Comparison of ENCODE assay signal across 20 cellular contexts in genomic region chr2:125870746-125871145, GRCh38.
DNase-seq lines count a peak whose midpoint lies in the region; ATAC-seq and TF ChIP-seq lines count a peak whose summit lies in the region.
"Had no signal": no experiment of that assay in that cellular context is flagged by ENCODE, and none has a peak within 500 bp of the region (broad histone marks: within the 10 kb centered on the region; RNA-seq: fewer than 3 reads in every experiment).

No MANE protein-coding gene starts in this region.

- H4K8ac ChIP-seq in trophoblast cell (ENCODE audit: low read depth, low read length): no peak overlapping the region

- no peak overlapping the region for H3K27ac Mint-ChIP-seq in Calu3 (ENCODE audit: unreplicated experiment)
- H3K27ac Mint-ChIP-seq: CD4-positive, alpha-beta T cell; CD8-positive, alpha-beta T cell had no signal

- no peak overlapping the region for H2AFZ ChIP-seq in trophoblast cell (ENCODE audit: insufficient read depth, low read length, poor library complexity)

- H2AK5ac ChIP-seq in trophoblast cell (ENCODE audit: low read length): no peak overlapping the region

- no peak overlapping the region for H3K18ac ChIP-seq in trophoblast cell (ENCODE audit: low read length)

- intact Hi-C loops in Calu3 (cut with micrococcal nuclease; ENCODE audit: unreplicated experiment): no loop called here

- no peaks in the 10 kb centered on the region for H3K27me3 Mint-ChIP-seq in Calu3 (ENCODE audit: unreplicated experiment)
- H3K27me3 Mint-ChIP-seq: CD4-positive, alpha-beta T cell had no signal

- no peak for ATAC-seq in HG03354 (IDR thresholded peaks at IDR 0.05; ENCODE audit: poor library complexity, severe bottlenecking, unreplicated experiment)
- ATAC-seq: CD8-positive, alpha-beta T cell; GM12878 had no signal

- no peaks in the 10 kb centered on the region for H3K4me1 Mint-ChIP-seq in Calu3 (ENCODE audit: low read depth, unreplicated experiment)

- no peak overlapping the region for H3K4ac ChIP-seq in trophoblast cell (ENCODE audit: low read depth, low read length)

- H2BK5ac ChIP-seq in trophoblast cell (ENCODE audit: low read depth, low read length, poor library complexity): peak overlapping the region; percentile 52

- H3K36me3 ChIP-seq in trophoblast cell (ENCODE audit: control insufficient read depth in 1 of 2, insufficient read depth in 2 of 2, low read length in 2 of 2): no peaks in the 10 kb centered on the region
- H3K36me3 ChIP-seq: BLaER1 treated with 17β-estradiol and CSF1 and Interleukin-3, amounts not matched to agents 10 nM and 100 nM had no signal

- H3K4me3 Mint-ChIP-seq in Calu3 (ENCODE audit: low read depth, unreplicated experiment): no peak overlapping the region
- H3K4me3 Mint-ChIP-seq: CD4-positive, alpha-beta T cell; CD8-positive, alpha-beta T cell had no signal

- H3K4me3 ChIP-seq in trophoblast cell (ENCODE audit: low read depth, low read length): no peak overlapping the region
- H3K4me3 ChIP-seq: BLaER1 treated with 17β-estradiol and CSF1 and Interleukin-3, amounts not matched to agents 10 nM and 100 nM; GM12878 had no signal

- no peak overlapping the region for H3K9ac ChIP-seq in trophoblast cell (ENCODE audit: low read length)
- H3K9ac ChIP-seq: BLaER1 treated with 17β-estradiol and CSF1 and Interleukin-3, amounts not matched to agents 10 nM and 100 nM had no signal

- H3K79me1 ChIP-seq in trophoblast cell (ENCODE audit: low read length): peaks cover 8% of the 10 kb centered on the region

- H4K12ac ChIP-seq in trophoblast cell (ENCODE audit: low read depth, low read length): no peak overlapping the region

- no TSS peak for BruUV-seq in Calu3 (replicated peaks; lab: Mats Ljungman, UMichigan)

- H3K36me3 Mint-ChIP-seq in Calu3 (ENCODE audit: insufficient read depth, unreplicated experiment): no peaks in the 10 kb centered on the region
- H3K36me3 Mint-ChIP-seq: CD8-positive, alpha-beta T cell had no signal

- peak overlapping the region; percentile 31 for H2BK120ac ChIP-seq in trophoblast cell (ENCODE audit: insufficient read depth, low read length, poor library complexity)

- no peak overlapping the region for H4K91ac ChIP-seq in trophoblast cell (ENCODE audit: low read depth, low read length)

- peak; percentile 21 for DNase-seq in ELF-1 (ENCODE audit: low read depth, low spot score)
- peak; percentile 73 for DNase-seq in SK-N-DZ (ENCODE audit: low spot score)
- peak in 1 of 2 donors; percentile 6 for DNase-seq in trophoblast cell
- DNase-seq in Calu3: no peak
- DNase-seq in NCI-H1048 (lab: John Stamatoyannopoulos, UW): no peak
- DNase-seq: 8988T; ACHN; Caco-2; CD4-positive, alpha-beta T cell; CD8-positive, alpha-beta T cell; DMS 273 treated with DMSO at 0.1 percent for 48 hours; DMS153; DMS53; DMS79; DND-41; GDM1 had no signal

- CTCF ChIA-PET in Calu3 (lab: Charles Lee): no interaction called here

- peak overlapping the region; percentile 36 for H2BK12ac ChIP-seq in trophoblast cell (ENCODE audit: low read length)

- no peaks in the 10 kb centered on the region for H3K27me3 ChIP-seq in trophoblast cell (ENCODE audit: insufficient read depth, low read length)
- H3K27me3 ChIP-seq: BLaER1 treated with 17β-estradiol and CSF1 and Interleukin-3, amounts not matched to agents 10 nM and 100 nM had no signal

- no CpG with 5 or more reads among the region's 1 CpG for WGBS in trophoblast cell (ENCODE audit: extremely low coverage, insufficient coverage, insufficient read length)

- no peaks in the 10 kb centered on the region for H3K9me3 ChIP-seq in trophoblast cell (ENCODE audit: insufficient read depth, low read depth, low read length)
- H3K9me3 ChIP-seq: Caco-2 had no signal

- H3K9me3 Mint-ChIP-seq in Calu3 (ENCODE audit: low read depth, unreplicated experiment): peaks cover 6% of the 10 kb centered on the region

- no peak overlapping the region for H3K23ac ChIP-seq in trophoblast cell (ENCODE audit: low read length)

- H3K4me1 ChIP-seq in trophoblast cell (ENCODE audit: control insufficient read depth in 1 of 2, insufficient read depth in 2 of 2, low read length in 2 of 2): no peaks in the 10 kb centered on the region
- H3K4me1 ChIP-seq: BLaER1 treated with 17β-estradiol and CSF1 and Interleukin-3, amounts not matched to agents 10 nM and 100 nM; Caco-2 had no signal

- H3K79me2 ChIP-seq in trophoblast cell (ENCODE audit: control insufficient read depth, insufficient read depth, low read length, poor library complexity): no peaks in the 10 kb centered on the region

- H3K14ac ChIP-seq in trophoblast cell (ENCODE audit: low read length): no peak overlapping the region

- no peak overlapping the region for H3K4me2 ChIP-seq in trophoblast cell (ENCODE audit: low read length)
- H3K4me2 ChIP-seq: BLaER1 treated with 17β-estradiol and CSF1 and Interleukin-3, amounts not matched to agents 10 nM and 100 nM had no signal

- H3K27ac ChIP-seq in trophoblast cell (ENCODE audit: low read depth, low read length): peak overlapping the region; percentile 79
- H3K27ac ChIP-seq: BLaER1 treated with 17β-estradiol and CSF1 and Interleukin-3, amounts not matched to agents 10 nM and 100 nM; C4-2B had no signal

- no peak for TF ChIP-seq CTCF in Calu3 (IDR thresholded peaks at IDR 0.05; ENCODE audit: unreplicated experiment)

Comparison
In these comparisons a context has a peak if more than half of its experiments do, and no peak if none do; other contexts are left out.
1. DNase-seq: peak in ELF-1 (single experiment) and SK-N-DZ (single experiment); none in Calu3 (single experiment) and NCI-H1048 (single experiment).